In genomic region chr11:18393581-18394299, GRCh38 we compare ENCODE assay signal across 8 cellular contexts. TPM values are rescaled to one million over a fixed set of nuclear protein-coding genes. Genes with fewer than 3 reads are reported as not detected.
DNase-seq lines count a peak whose midpoint lies in the region; ATAC-seq and TF ChIP-seq lines count a peak whose summit lies in the region.

No MANE protein-coding gene starts in this region.

- peaks cover 50% of the 10 kb centered on the region for H3K4me1 Mint-ChIP-seq in chondrocyte (ENCODE audit: low read depth)
- H3K4me1 Mint-ChIP-seq in naive thymus-derived CD4-positive, alpha-beta T cell = peaks cover 14 to 43% (median 26%) of the 10 kb centered on the region in 7 donors

- peak overlapping the region; percentile 57 for H3K4me3 ChIP-seq in NB4 (ENCODE audit: low read depth, low read length)
- peak overlapping the region; percentile 10 for H3K4me3 ChIP-seq in naive thymus-derived CD4-positive, alpha-beta T cell (ENCODE audit: low read length)

- TF ChIP-seq CTCF in NB4 (IDR thresholded peaks at IDR 0.05; ENCODE audit: low read depth, low read length) (no peak), chondrocyte (IDR thresholded peaks at IDR 0.05) (no peak)

- peaks cover 17% of the 10 kb centered on the region for H3K36me3 Mint-ChIP-seq in chondrocyte (ENCODE audit: low read depth)
- peaks cover 0 to 30% (median 9%) of the 10 kb centered on the region in 5 donors for H3K36me3 Mint-ChIP-seq in naive thymus-derived CD4-positive, alpha-beta T cell

- peak overlapping the region; percentile 95 for H3K27ac Mint-ChIP-seq in chondrocyte (ENCODE audit: unreplicated experiment)
- peak overlapping the region; percentile 94 to 98 (median 96) for H3K27ac Mint-ChIP-seq in naive thymus-derived CD4-positive, alpha-beta T cell

- peak overlapping the region; percentile 95 for H3K27ac ChIP-seq in naive thymus-derived CD4-positive, alpha-beta T cell (ENCODE audit: low read depth, low read length)

- H3K4me3 Mint-ChIP-seq in chondrocyte (ENCODE audit: unreplicated experiment) = peak overlapping the region; percentile 98
- H3K4me3 Mint-ChIP-seq in naive thymus-derived CD4-positive, alpha-beta T cell = peak overlapping the region; percentile 96 to 99 (median 98)

- no peaks in the 10 kb centered on the region for H3K27me3 Mint-ChIP-seq in chondrocyte (ENCODE audit: low read depth)
- H3K27me3 Mint-ChIP-seq in naive thymus-derived CD4-positive, alpha-beta T cell = no peaks in the 10 kb centered on the region

- H3K36me3 ChIP-seq in naive thymus-derived CD4-positive, alpha-beta T cell (ENCODE audit: control insufficient read depth in 2 of 3, insufficient read depth in 3 of 3, low read length in 3 of 3) = peaks cover 0 to 30% (median 9%) of the 10 kb centered on the region in 3 experiments

- no peak for TF ChIP-seq POLR2A in NB4 (IDR thresholded peaks at IDR 0.05; ENCODE audit: extremely low read depth, insufficient read length)

- ATAC-seq in GM19438 (IDR thresholded peaks at IDR 0.05; ENCODE audit: low read depth, unreplicated experiment) = peak; percentile 3
- no peak for ATAC-seq in naive thymus-derived CD4-positive, alpha-beta T cell

- no peaks in the 10 kb centered on the region for H3K27me3 ChIP-seq in naive thymus-derived CD4-positive, alpha-beta T cell (ENCODE audit: control insufficient read depth in 2 of 2, insufficient read depth in 2 of 2, low read length in 2 of 2)

- POLR2A ChIA-PET in naive thymus-derived CD4-positive, alpha-beta T cell (lab: Charles Lee) = interaction anchor here (0.6 to 6.7 kb wide), 18 partner anchors 9 to 312 kb away, joined by 3 to 123 read pairs (median 4); partner anchors contain the start of genes GTF2H1, HPS5, SPTY2D1 and TSG101

- no peaks in the 10 kb centered on the region for H3K9me3 ChIP-seq in naive thymus-derived CD4-positive, alpha-beta T cell (ENCODE audit: control insufficient read depth in 2 of 3, low read length in 3 of 3)

- DNase-seq in NB4 (ENCODE audit: low read depth) (peak; percentile 73), chondrocyte (ENCODE audit: low spot score) (no peak), NCI-H226 (no peak), middle frontal gyrus (ENCODE audit: extremely low spot score, low spot score) (no peak), SHP77 treated with DMSO at 0.1 percent for 48 hours (lab: John Stamatoyannopoulos, UW) (no peak), NCI-H187 (lab: John Stamatoyannopoulos, UW) (no peak)
- peak in 1 of 9 donors; percentile 3 for DNase-seq in naive thymus-derived CD4-positive, alpha-beta T cell

- CTCF ChIA-PET in naive thymus-derived CD4-positive, alpha-beta T cell (lab: Charles Lee) = interaction anchor here (2.9 kb wide), 1 partner anchor 10 kb away, joined by 14 read pairs; no protein-coding TSS in a partner anchor

- intact Hi-C loops in naive thymus-derived CD4-positive, alpha-beta T cell (cut with micrococcal nuclease) = loop anchor here (1.0 to 10.0 kb wide), 12 partner anchors 10 to 1991 kb away; partner anchors contain the start of genes GTF2H1 (in 2 of the 2), HPS5 (in 2 of the 2), SPTY2D1 (in 2 of the 2) and NAV2 (in 1 of the 2)

- H3K9me3 Mint-ChIP-seq in chondrocyte (ENCODE audit: low read depth) = no peaks in the 10 kb centered on the region
- peaks cover 0 to 4% (median 0%) of the 10 kb centered on the region in 11 donors for H3K9me3 Mint-ChIP-seq in naive thymus-derived CD4-positive, alpha-beta T cell

- peaks cover 12 to 14% of the 10 kb centered on the region in 2 donors for H3K4me1 ChIP-seq in naive thymus-derived CD4-positive, alpha-beta T cell (ENCODE audit: control insufficient read depth in 2 of 2, insufficient read depth in 2 of 2, low read length in 2 of 2)

RNA-seq across cellular contexts. Expression of gene LDHA, which starts 0.6 kb away (rescaled TPM):
- total RNA-seq in chondrocyte = 427 to 1,078 TPM (median 1,049 TPM) in 3 replicates
- 1,000 to 10,000 TPM in 1 of 5 experiments, 100 to 1,000 TPM in 2, 10 to 100 TPM in 2; 89.5 to 1,229 (median 211) TPM for total RNA-seq in naive thymus-derived CD4-positive, alpha-beta T cell
- polyA plus RNA-seq in naive thymus-derived CD4-positive, alpha-beta T cell = 100 to 1,000 TPM; 321 to 353 TPM

RNA-seq across cellular contexts. Expression of gene LDHC, which starts 18.4 kb away (rescaled TPM):
- total RNA-seq in chondrocyte = 0.26 to 0.62 TPM (median 0.48 TPM) in 3 replicates
- total RNA-seq in naive thymus-derived CD4-positive, alpha-beta T cell = not detected
- 1 to 10 TPM in 1 of 2 donors, not detected in 1; 3.6 TPM for polyA plus RNA-seq in naive thymus-derived CD4-positive, alpha-beta T cell
